Comparison of ENCODE assay signal across 1 cellular context in the genomic region with DNA sequence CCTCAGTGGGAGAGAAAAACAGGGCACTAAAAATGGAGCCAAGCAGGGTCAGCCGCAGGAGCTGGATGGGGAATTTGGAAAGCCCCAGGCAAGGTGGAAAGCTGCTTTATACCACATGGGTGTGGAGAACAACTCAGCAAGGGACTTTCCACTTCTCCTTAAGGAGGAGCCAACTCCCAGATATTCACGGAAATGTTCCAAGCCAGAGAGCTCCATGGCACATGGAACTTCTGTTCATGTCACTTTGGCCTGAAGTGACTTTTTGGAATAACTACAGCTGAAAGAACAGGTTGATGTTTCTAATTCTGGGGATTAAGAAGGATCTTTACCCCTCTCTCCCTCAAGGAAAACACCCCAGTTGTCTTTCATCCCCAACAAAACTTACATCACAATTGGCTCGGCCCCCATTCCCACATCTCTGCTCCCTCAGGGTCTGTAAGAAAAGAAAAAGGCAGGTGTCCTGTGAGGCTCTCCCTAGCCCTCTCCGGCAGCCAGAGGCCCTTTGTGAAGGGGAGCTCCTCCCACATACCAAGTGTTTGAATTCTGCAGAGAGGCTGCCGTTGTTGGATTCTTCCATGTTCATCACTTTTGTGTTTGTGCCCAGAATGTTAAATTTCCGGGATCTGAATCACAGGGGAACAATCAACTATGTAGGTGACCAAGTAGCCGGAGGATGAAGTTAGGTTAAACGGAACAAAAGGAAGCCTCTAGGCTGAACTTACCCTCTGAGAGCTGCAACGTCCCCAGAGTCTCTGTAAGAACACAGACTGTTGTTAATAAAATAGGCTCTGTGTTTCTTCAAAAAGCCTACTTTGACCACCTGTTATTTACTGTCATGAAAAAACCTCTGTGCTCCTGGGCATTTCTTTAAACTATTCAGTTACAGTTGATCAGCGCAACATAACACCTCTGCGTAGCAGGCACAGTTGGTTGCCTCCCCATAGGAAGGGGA.
TF ChIP-seq lines count a peak whose summit lies in the region.

No MANE protein-coding gene starts in this region.

TF ChIP-seq in A549, 52 proteins besides CTCF, POLR2A, EP300 and RAD21 (continued from another document):
- TF ChIP-seq, protein P1, sequence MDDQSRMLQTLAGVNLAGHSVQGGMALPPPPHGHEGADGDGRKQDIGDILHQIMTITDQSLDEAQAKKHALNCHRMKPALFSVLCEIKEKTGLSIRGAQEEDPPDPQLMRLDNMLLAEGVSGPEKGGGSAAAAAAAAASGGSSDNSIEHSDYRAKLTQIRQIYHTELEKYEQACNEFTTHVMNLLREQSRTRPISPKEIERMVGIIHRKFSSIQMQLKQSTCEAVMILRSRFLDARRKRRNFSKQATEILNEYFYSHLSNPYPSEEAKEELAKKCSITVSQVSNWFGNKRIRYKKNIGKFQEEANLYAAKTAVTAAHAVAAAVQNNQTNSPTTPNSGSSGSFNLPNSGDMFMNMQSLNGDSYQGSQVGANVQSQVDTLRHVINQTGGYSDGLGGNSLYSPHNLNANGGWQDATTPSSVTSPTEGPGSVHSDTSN (IDR thresholded peaks at IDR 0.05) = 0 out of 2 replicates have a peak, but pooled peaks have one; percentile 43
- TF ChIP-seq TFCP2L1 (CRISPR knock-in tag; IDR thresholded peaks at IDR 0.05) (no peak), SREBF2 (IDR thresholded peaks at IDR 0.05) (no peak), TP53 (CRISPR knock-in tag; IDR thresholded peaks at IDR 0.05) (0 out of 2 replicates have a peak, but pooled peaks have one; percentile 33), ZFP36 (IDR thresholded peaks at IDR 0.05; ENCODE audit: borderline replicate concordance, partially characterized antibody) (no peak), GATA3 (IDR thresholded peaks at IDR 0.05; ENCODE audit: borderline replicate concordance) (peak; percentile 44; the same call in 1 of the 2 replicates), RCOR1 (IDR thresholded peaks at IDR 0.05; ENCODE audit: low read depth, low read length) (no peak), FOSL2 (IDR thresholded peaks at IDR 0.05) (no peak), FOSL2 (CRISPR knock-in tag; IDR thresholded peaks at IDR 0.05) (peak; percentile 53; the same call in 1 of the 2 replicates), BHLHE40 (IDR thresholded peaks at IDR 0.05; ENCODE audit: low read depth, low read length) (no peak), JUNB (IDR thresholded peaks at IDR 0.05) (no peak), CEBPB (IDR thresholded peaks at IDR 0.05) (peak in 1 of 2 experiments; percentile 19; a peak in 2 of 4 replicates), ZNF302 (CRISPR knock-in tag; IDR thresholded peaks at IDR 0.05) (0 out of 2 replicates have a peak, but pooled peaks have one; percentile 54), HOXA7 (CRISPR knock-in tag; IDR thresholded peaks at IDR 0.05) (0 out of 2 replicates have a peak, but pooled peaks have one; percentile 8), HOXB13 (CRISPR knock-in tag; IDR thresholded peaks at IDR 0.05; ENCODE audit: low read depth) (peak; percentile 79; the same call in 1 of the 2 replicates), JUN (IDR thresholded peaks at IDR 0.05) (peak; percentile 65 to 79; a peak in 4 of 5 replicates), EHF (CRISPR knock-in tag; IDR thresholded peaks at IDR 0.05) (0 out of 2 replicates have a peak, but pooled peaks have one; percentile 32), KDM5A (IDR thresholded peaks at IDR 0.05) (no peak), MYC (IDR thresholded peaks at IDR 0.05; ENCODE audit: borderline replicate concordance, low read length) (peak; percentile 57; the same call in 1 of the 2 replicates), CHD2 (IDR thresholded peaks at IDR 0.05; ENCODE audit: low read length, partially characterized antibody) (no peak), MAZ (IDR thresholded peaks at IDR 0.05; ENCODE audit: borderline replicate concordance, low read depth, low read length) (no peak), ZC3H11A (IDR thresholded peaks at IDR 0.05) (no peak), HOXB5 (CRISPR knock-in tag; IDR thresholded peaks at IDR 0.05) (no peak; the same call in 1 of the 2 replicates), NR3C1 (IDR thresholded peaks at IDR 0.05) (no peak), EHMT2 (IDR thresholded peaks at IDR 0.05; ENCODE audit: low read depth) (no peak), RFX5 (IDR thresholded peaks at IDR 0.05) (no peak), ESRRA (IDR thresholded peaks at IDR 0.05; ENCODE audit: borderline replicate concordance, low read length) (no peak), NPAS2 (CRISPR knock-in tag; IDR thresholded peaks at IDR 0.05; ENCODE audit: borderline replicate concordance) (0 out of 2 replicates have a peak, but pooled peaks have one; percentile 27), SMC3 (IDR thresholded peaks at IDR 0.05) (no peak), FOXS1 (CRISPR knock-in tag; IDR thresholded peaks at IDR 0.05) (peak; percentile 53; the same call in 1 of the 2 replicates), RNF2 (IDR thresholded peaks at IDR 0.05; ENCODE audit: borderline replicate concordance, low read depth) (no peak), RARB (CRISPR knock-in tag; IDR thresholded peaks at IDR 0.05) (no peak)
- TF ChIP-seq, protein P2, sequence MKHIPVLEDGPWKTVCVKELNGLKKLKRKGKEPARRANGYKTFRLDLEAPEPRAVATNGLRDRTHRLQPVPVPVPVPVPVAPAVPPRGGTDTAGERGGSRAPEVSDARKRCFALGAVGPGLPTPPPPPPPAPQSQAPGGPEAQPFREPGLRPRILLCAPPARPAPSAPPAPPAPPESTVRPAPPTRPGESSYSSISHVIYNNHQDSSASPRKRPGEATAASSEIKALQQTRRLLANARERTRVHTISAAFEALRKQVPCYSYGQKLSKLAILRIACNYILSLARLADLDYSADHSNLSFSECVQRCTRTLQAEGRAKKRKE (CRISPR knock-in tag; IDR thresholded peaks at IDR 0.05; ENCODE audit: low read depth) = peak; percentile 74
- TF ChIP-seq, protein P3, sequence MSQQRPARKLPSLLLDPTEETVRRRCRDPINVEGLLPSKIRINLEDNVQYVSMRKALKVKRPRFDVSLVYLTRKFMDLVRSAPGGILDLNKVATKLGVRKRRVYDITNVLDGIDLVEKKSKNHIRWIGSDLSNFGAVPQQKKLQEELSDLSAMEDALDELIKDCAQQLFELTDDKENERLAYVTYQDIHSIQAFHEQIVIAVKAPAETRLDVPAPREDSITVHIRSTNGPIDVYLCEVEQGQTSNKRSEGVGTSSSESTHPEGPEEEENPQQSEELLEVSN (IDR thresholded peaks at IDR 0.05; ENCODE audit: borderline replicate concordance, low read depth) = peak; percentile 43; the same call in 1 of the 2 replicates
- TF ChIP-seq, protein P4, sequence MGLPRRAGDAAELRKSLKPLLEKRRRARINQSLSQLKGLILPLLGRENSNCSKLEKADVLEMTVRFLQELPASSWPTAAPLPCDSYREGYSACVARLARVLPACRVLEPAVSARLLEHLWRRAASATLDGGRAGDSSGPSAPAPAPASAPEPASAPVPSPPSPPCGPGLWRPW (IDR thresholded peaks at IDR 0.05) = no peak
- TF ChIP-seq, protein P5, sequence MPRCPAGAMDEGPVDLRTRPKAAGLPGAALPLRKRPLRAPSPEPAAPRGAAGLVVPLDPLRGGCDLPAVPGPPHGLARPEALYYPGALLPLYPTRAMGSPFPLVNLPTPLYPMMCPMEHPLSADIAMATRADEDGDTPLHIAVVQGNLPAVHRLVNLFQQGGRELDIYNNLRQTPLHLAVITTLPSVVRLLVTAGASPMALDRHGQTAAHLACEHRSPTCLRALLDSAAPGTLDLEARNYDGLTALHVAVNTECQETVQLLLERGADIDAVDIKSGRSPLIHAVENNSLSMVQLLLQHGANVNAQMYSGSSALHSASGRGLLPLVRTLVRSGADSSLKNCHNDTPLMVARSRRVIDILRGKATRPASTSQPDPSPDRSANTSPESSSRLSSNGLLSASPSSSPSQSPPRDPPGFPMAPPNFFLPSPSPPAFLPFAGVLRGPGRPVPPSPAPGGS (IDR thresholded peaks at IDR 0.05) = peak; percentile 45; the same call in 1 of the 3 replicates
- TF ChIP-seq, protein P6, sequence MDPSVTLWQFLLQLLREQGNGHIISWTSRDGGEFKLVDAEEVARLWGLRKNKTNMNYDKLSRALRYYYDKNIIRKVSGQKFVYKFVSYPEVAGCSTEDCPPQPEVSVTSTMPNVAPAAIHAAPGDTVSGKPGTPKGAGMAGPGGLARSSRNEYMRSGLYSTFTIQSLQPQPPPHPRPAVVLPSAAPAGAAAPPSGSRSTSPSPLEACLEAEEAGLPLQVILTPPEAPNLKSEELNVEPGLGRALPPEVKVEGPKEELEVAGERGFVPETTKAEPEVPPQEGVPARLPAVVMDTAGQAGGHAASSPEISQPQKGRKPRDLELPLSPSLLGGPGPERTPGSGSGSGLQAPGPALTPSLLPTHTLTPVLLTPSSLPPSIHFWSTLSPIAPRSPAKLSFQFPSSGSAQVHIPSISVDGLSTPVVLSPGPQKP (IDR thresholded peaks at IDR 0.05; ENCODE audit: low read depth, low read length) = no peak
